Comparison of ENCODE assay signal across 8 cellular contexts in the genomic region with DNA sequence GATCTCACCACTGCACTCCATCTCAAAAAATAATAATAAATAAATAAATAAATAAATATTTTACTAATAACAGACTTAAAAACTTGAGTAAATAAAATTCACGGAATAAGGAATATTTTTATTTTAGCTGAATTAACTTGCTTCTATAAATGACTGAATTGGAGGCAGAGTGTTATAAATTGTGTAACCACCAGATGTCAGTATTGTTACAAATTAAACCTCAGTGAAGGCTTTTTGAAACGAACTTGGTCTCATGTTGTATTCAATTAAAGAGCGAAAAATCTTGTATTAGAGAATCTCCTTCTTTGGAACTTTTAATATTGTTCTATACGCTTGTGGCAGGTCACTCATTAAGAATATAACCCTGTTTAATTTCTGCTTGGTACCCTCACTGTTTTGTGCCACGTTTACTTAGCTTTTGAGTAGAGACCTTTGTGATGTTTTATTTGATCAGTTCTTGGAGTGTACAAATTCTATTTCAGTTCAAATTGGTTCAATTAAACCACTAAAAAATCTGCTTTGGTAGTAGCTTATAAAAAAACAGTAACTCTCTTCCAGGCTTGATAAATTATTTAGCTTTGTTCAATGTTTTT.
DNase-seq lines count a peak whose midpoint lies in the region; ATAC-seq and TF ChIP-seq lines count a peak whose summit lies in the region.

No MANE protein-coding gene starts in this region.

- in situ Hi-C loops in astrocyte of the cerebellum (cut with HindIII; ENCODE audit: low sequenced_read_pairs) = no loop called here

- ATAC-seq in HG02973 (IDR thresholded peaks at IDR 0.05; ENCODE audit: unreplicated experiment) = peak; percentile 59
- ATAC-seq in stimulated activated naive CD8-positive, alpha-beta T cell treated with anti-CD3 and anti-CD28 coated beads, Interleukin-15, Interleukin-2, amounts not matched to agents 100 U/mL and 50 U/mL, for 24 hours = no peak

- TF ChIP-seq CTCF in GM10266 (IDR thresholded peaks at IDR 0.05; ENCODE audit: control insufficient read depth, insufficient read depth, low read depth, missing control alignments) (peak; percentile 55), astrocyte of the cerebellum (IDR thresholded peaks at IDR 0.05; ENCODE audit: low read depth, low read length, missing control alignments) (no peak)

- DNase-seq in GM10266 (ENCODE audit: extremely low spot score) (peak; percentile 22), NCI-H2227 treated with DMSO at 0.1 percent for 48 hours (lab: John Stamatoyannopoulos, UW) (peak; percentile 43), astrocyte of the cerebellum (ENCODE audit: low read depth) (peak; percentile 61), kidney glomerular epithelial cell (lab: John Stamatoyannopoulos, UW) (peak; percentile 30), ecto neural progenitor cell (ENCODE audit: low spot score) (no peak)
- no peak for DNase-seq in NK-92 treated with Interleukin-12 subunit alpha and Interleukin-12 subunit beta, amount 100 ng/mL, for 24 hours (lab: John Stamatoyannopoulos, UW)
- no peak for DNase-seq in stimulated activated naive CD8-positive, alpha-beta T cell treated with anti-CD3 and anti-CD28 coated beads, Interleukin-15, Interleukin-2, amounts not matched to agents 100 U/mL and 50 U/mL, for 24 hours

- no peak overlapping the region for H3K4me3 ChIP-seq in astrocyte of the cerebellum (ENCODE audit: low read depth, low read length)

Comparison
In these comparisons a context has a peak if more than half of its experiments do, and no peak if none do; other contexts are left out.
1. DNase-seq: peak in GM10266 (single experiment), NCI-H2227 treated with DMSO at 0.1 percent for 48 hours (single experiment), astrocyte of the cerebellum (single experiment) and kidney glomerular epithelial cell (single experiment); none in ecto neural progenitor cell (single experiment), NK-92 treated with Interleukin-12 subunit alpha and Interleukin-12 subunit beta, amount 100 ng/mL, for 24 hours (single experiment) and stimulated activated naive CD8-positive, alpha-beta T cell treated with anti-CD3 and anti-CD28 coated beads, Interleukin-15, Interleukin-2, amounts not matched to agents 100 U/mL and 50 U/mL, for 24 hours (single experiment).